Comparison of ENCODE assay signal across 8 cellular contexts in the genomic region with DNA sequence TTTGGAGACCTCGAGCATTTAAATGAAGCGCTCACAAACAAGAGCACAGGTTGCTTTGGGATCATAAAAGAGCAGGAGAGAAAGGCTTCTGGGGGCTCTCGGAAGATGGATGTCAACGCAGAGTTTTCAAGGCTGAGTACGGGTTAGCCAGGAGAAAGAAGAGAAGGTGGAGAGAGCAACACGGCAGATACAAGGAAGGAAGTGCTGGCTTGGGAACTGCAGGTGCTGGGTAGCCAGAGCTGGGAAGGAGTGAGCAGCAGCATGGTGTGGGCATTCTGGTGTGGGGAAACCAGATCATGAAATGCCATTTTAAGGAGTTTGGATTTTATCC. TPM values are rescaled to one million over a fixed set of nuclear protein-coding genes. Genes with fewer than 3 reads are reported as not detected.
DNase-seq lines count a peak whose midpoint lies in the region; ATAC-seq, FAIRE-seq and TF ChIP-seq lines count a peak whose summit lies in the region.

No MANE protein-coding gene starts in this region.

- peak overlapping the region; percentile 84 for H3K27ac Mint-ChIP-seq in T-helper 2 cell treated with Interferon-gamma antibody and Interleukin-4, amounts not matched to agents 5 μg/mL and 100 μg/mL, for 36 hours
- H3K27ac Mint-ChIP-seq in activated naive CD4-positive, alpha-beta T cell treated with anti-CD3 and anti-CD28 coated beads, Interleukin-2, amount 50 U/mL, for 72 hours = peak overlapping the region; percentile 91 to 92

- H3K27me3 Mint-ChIP-seq in T-helper 2 cell treated with Interferon-gamma antibody and Interleukin-4, amounts not matched to agents 5 μg/mL and 100 μg/mL, for 36 hours (ENCODE audit: low read depth) = no peaks in the 10 kb centered on the region

- H3K36me3 ChIP-seq in keratinocyte (ENCODE audit: control insufficient read depth in 2 of 2, extremely low read depth in 1 of 2, insufficient read depth in 2 of 2, low read length in 2 of 2) (peaks cover 0 to 6% of the 10 kb centered on the region in 2 experiments), suprapubic skin (no peaks in the 10 kb centered on the region)

- ATAC-seq in activated naive CD4-positive, alpha-beta T cell treated with anti-CD3 and anti-CD28 coated beads, Interleukin-2, amount 50 U/mL, for 72 hours = no peak

- H4K20me1 ChIP-seq in keratinocyte (ENCODE audit: control insufficient read depth, extremely low read depth, insufficient read depth, low read length) = no peaks in the 10 kb centered on the region

- H3K9me3 ChIP-seq in keratinocyte (ENCODE audit: control insufficient read depth, low read depth, low read length) = no peaks in the 10 kb centered on the region
- no peaks in the 10 kb centered on the region for H3K9me3 ChIP-seq in suprapubic skin

- H3K36me3 Mint-ChIP-seq in T-helper 2 cell treated with Interferon-gamma antibody and Interleukin-4, amounts not matched to agents 5 μg/mL and 100 μg/mL, for 36 hours (ENCODE audit: low read depth) = peaks cover 10% of the 10 kb centered on the region
- H3K36me3 Mint-ChIP-seq in activated naive CD4-positive, alpha-beta T cell treated with anti-CD3 and anti-CD28 coated beads, Interleukin-2, amount 50 U/mL, for 72 hours = peaks cover 0 to 11% of the 10 kb centered on the region in 2 donors

- H3K4me3 ChIP-seq in keratinocyte (ENCODE audit: control insufficient read depth in 2 of 3, extremely low read depth in 1 of 3, insufficient read depth in 2 of 3, low read depth in 1 of 3, low read length in 3 of 3) (peak overlapping the region; percentile 64 to 86 (median 81)), suprapubic skin (peak overlapping the region; percentile 93)

- TF ChIP-seq EP300 in suprapubic skin (IDR thresholded peaks at IDR 0.05) = no peak

- H3K27me3 ChIP-seq in keratinocyte (ENCODE audit: control insufficient read depth, extremely low read depth, insufficient read depth, low read length) (no peaks in the 10 kb centered on the region), suprapubic skin (no peaks in the 10 kb centered on the region)

- no peak for TF ChIP-seq CTCF in keratinocyte (optimal IDR thresholded peaks at IDR 0.05 in 1 of 3, IDR thresholded peaks at IDR 0.05 in 1 of 3, conservative IDR thresholded peaks at IDR 0.05 in 1 of 3; ENCODE audit: extremely low read depth in 1 of 3, insufficient read depth in 2 of 3, low read length in 3 of 3)
- TF ChIP-seq CTCF in suprapubic skin (IDR thresholded peaks at IDR 0.05) = no peak

- peak overlapping the region; percentile 91 for H3K4me3 Mint-ChIP-seq in T-helper 2 cell treated with Interferon-gamma antibody and Interleukin-4, amounts not matched to agents 5 μg/mL and 100 μg/mL, for 36 hours

- H3K79me2 ChIP-seq in keratinocyte (ENCODE audit: control insufficient read depth, insufficient read depth, low read length) = peaks cover 37% of the 10 kb centered on the region

- WGBS in suprapubic skin = 2% methylated on average over 6 of the region's 6 CpGs

- FAIRE-seq in keratinocyte (lab: Jason Lieb, UNC) = no peak

- peaks cover 20% of the 10 kb centered on the region for H3K4me1 ChIP-seq in keratinocyte (ENCODE audit: control insufficient read depth, extremely low read depth, insufficient read depth, low read length)
- H3K4me1 ChIP-seq in suprapubic skin = peaks cover 21% of the 10 kb centered on the region

- H3K27ac ChIP-seq in keratinocyte (ENCODE audit: control insufficient read depth, insufficient read depth, low read length) = peak overlapping the region; percentile 77
- H3K27ac ChIP-seq in suprapubic skin = peak overlapping the region; percentile 72

- no peaks in the 10 kb centered on the region for H3K9me1 ChIP-seq in keratinocyte (ENCODE audit: control insufficient read depth, extremely low read depth, insufficient read depth, low read length)

- H3K4me2 ChIP-seq in keratinocyte (ENCODE audit: control insufficient read depth, extremely low read depth, insufficient read depth, low read depth, low read length) = peak overlapping the region; percentile 96

- TF ChIP-seq POLR2A in suprapubic skin (IDR thresholded peaks at IDR 0.05) (no peak), erythroblast (IDR thresholded peaks at IDR 0.05; ENCODE audit: low read length) (no peak)

- no peak for DNase-seq in T-helper 2 cell treated with Interferon-gamma antibody and Interleukin-4, amounts not matched to agents 5 μg/mL and 100 μg/mL, for 36 hours (ENCODE audit: low spot score)
- no peak for DNase-seq in T-helper 2 cell
- DNase-seq in activated naive CD4-positive, alpha-beta T cell treated with anti-CD3 and anti-CD28 coated beads, Interleukin-2, amount 50 U/mL, for 72 hours (ENCODE audit: low spot score in 2 of 2) = no peak
- no peak for DNase-seq in keratinocyte (ENCODE audit: low read depth, low spot score)
- no peak for DNase-seq in suprapubic skin (ENCODE audit: low spot score in 2 of 2)
- no peak for DNase-seq in activated CD4-positive, CD25-positive, alpha-beta regulatory T cell treated with anti-CD3 and anti-CD28 coated beads, Interleukin-2, amount 50 U/mL, for 72 hours
- DNase-seq in erythroblast (lab: John Stamatoyannopoulos, UW) = no peak
- no peak for DNase-seq in epidermal melanocyte (ENCODE audit: insufficient read length, low spot score)

- H3K4me1 Mint-ChIP-seq in T-helper 2 cell treated with Interferon-gamma antibody and Interleukin-4, amounts not matched to agents 5 μg/mL and 100 μg/mL, for 36 hours (ENCODE audit: low read depth) = peaks cover 20% of the 10 kb centered on the region

- dilution Hi-C loops in keratinocyte (cut with MboI; ENCODE audit: extremely low pct_ligation_motif_present, low sequenced_read_pairs) = no loop called here

- peak overlapping the region; percentile 79 for H3K9ac ChIP-seq in keratinocyte (ENCODE audit: control insufficient read depth, extremely low read depth, insufficient read depth, low read length)

- no peaks in the 10 kb centered on the region for H3K9me3 Mint-ChIP-seq in T-helper 2 cell treated with Interferon-gamma antibody and Interleukin-4, amounts not matched to agents 5 μg/mL and 100 μg/mL, for 36 hours
- no peaks in the 10 kb centered on the region for H3K9me3 Mint-ChIP-seq in activated naive CD4-positive, alpha-beta T cell treated with anti-CD3 and anti-CD28 coated beads, Interleukin-2, amount 50 U/mL, for 72 hours

- H2AFZ ChIP-seq in keratinocyte (ENCODE audit: control insufficient read depth, low read length) = peak overlapping the region; percentile 88

RNA-seq across cellular contexts. Expression of a gene that starts 0.6 kb away (rescaled TPM):
- total RNA-seq in activated naive CD4-positive, alpha-beta T cell treated with anti-CD3 and anti-CD28 coated beads, Interleukin-2, amount 50 U/mL, for 72 hours = 10 to 100 TPM; 26.0 to 49.3 TPM
- 8.1 to 15.4 TPM (median 8.9 TPM) in 3 replicates for polyA plus RNA-seq in keratinocyte
- 5.6 TPM for polyA plus RNA-seq in keratinocyte (2011; ENCODE audit: low read depth)
- 9.9 and 10.2 TPM in 2 replicates for polyA plus RNA-seq in keratinocyte (2011; cell fraction: cytosol; rRNA removed)
- 30.8 and 34.2 TPM in 2 replicates for polyA plus RNA-seq in keratinocyte (2011; cell fraction: nucleus; rRNA removed)
- 11.2 and 12.9 TPM in 2 replicates for polyA plus RNA-seq in keratinocyte (2012; ENCODE audit: low replicate concordance)
- polyA minus RNA-seq in keratinocyte = 22.1 to 34.5 TPM (median 33.8 TPM) in 3 replicates
- 16.1 TPM for polyA minus RNA-seq in keratinocyte (2011; cell fraction: cytosol; rRNA and poly(A)+ RNA removed)
- 30.1 and 36.6 TPM in 2 replicates for polyA minus RNA-seq in keratinocyte (2011; cell fraction: nucleus; rRNA and poly(A)+ RNA removed)
- total RNA-seq in suprapubic skin = 10 to 100 TPM; 41.8 to 70.2 (median 48.4) TPM

RNA-seq across cellular contexts. Expression of a gene that starts 12.4 kb away (rescaled TPM):
- 10 to 100 TPM; 23.1 to 29.4 TPM for total RNA-seq in activated naive CD4-positive, alpha-beta T cell treated with anti-CD3 and anti-CD28 coated beads, Interleukin-2, amount 50 U/mL, for 72 hours
- polyA plus RNA-seq in keratinocyte = 34.0 to 48.0 TPM (median 35.6 TPM) in 3 replicates
- polyA plus RNA-seq in keratinocyte (2011; ENCODE audit: low read depth) = 67.5 TPM
- polyA plus RNA-seq in keratinocyte (2011; cell fraction: cytosol; rRNA removed) = 26.6 and 50.9 TPM in 2 replicates
- 16.9 and 24.3 TPM in 2 replicates for polyA plus RNA-seq in keratinocyte (2011; cell fraction: nucleus; rRNA removed)
- 42.3 and 49.7 TPM in 2 replicates for polyA plus RNA-seq in keratinocyte (2012; ENCODE audit: low replicate concordance)
- polyA minus RNA-seq in keratinocyte = 5.1 to 46.7 TPM (median 26.8 TPM) in 3 replicates
- polyA minus RNA-seq in keratinocyte (2011; cell fraction: cytosol; rRNA and poly(A)+ RNA removed) = 55.6 TPM
- 9.5 and 21.3 TPM in 2 replicates for polyA minus RNA-seq in keratinocyte (2011; cell fraction: nucleus; rRNA and poly(A)+ RNA removed)
- total RNA-seq in suprapubic skin = 10 to 100 TPM; 46.6 to 53.3 (median 49.9) TPM

RNA-seq across cellular contexts. Expression of a gene that starts 53.8 kb away (rescaled TPM):
- total RNA-seq in activated naive CD4-positive, alpha-beta T cell treated with anti-CD3 and anti-CD28 coated beads, Interleukin-2, amount 50 U/mL, for 72 hours = 10 to 100 TPM; 25.0 to 74.9 TPM
- polyA plus RNA-seq in keratinocyte = 31.6 to 50.2 TPM (median 47.4 TPM) in 3 replicates
- 16.5 TPM for polyA plus RNA-seq in keratinocyte (2011; ENCODE audit: low read depth)
- 41.8 and 45.6 TPM in 2 replicates for polyA plus RNA-seq in keratinocyte (2011; cell fraction: cytosol; rRNA removed)
- polyA plus RNA-seq in keratinocyte (2011; cell fraction: nucleus; rRNA removed) = 47.2 and 69.4 TPM in 2 replicates
- polyA plus RNA-seq in keratinocyte (2012; ENCODE audit: low replicate concordance) = 10.2 and 21.8 TPM in 2 replicates
- polyA minus RNA-seq in keratinocyte = 58.4 to 112 TPM (median 77.9 TPM) in 3 replicates
- 21.1 TPM for polyA minus RNA-seq in keratinocyte (2011; cell fraction: cytosol; rRNA and poly(A)+ RNA removed)
- polyA minus RNA-seq in keratinocyte (2011; cell fraction: nucleus; rRNA and poly(A)+ RNA removed) = 49.9 and 88.2 TPM in 2 replicates
- total RNA-seq in suprapubic skin = 10 to 100 TPM; 19.2 to 69.3 (median 28.3) TPM
